Comparison of ENCODE assay signal across 9 cellular contexts in the genomic region with DNA sequence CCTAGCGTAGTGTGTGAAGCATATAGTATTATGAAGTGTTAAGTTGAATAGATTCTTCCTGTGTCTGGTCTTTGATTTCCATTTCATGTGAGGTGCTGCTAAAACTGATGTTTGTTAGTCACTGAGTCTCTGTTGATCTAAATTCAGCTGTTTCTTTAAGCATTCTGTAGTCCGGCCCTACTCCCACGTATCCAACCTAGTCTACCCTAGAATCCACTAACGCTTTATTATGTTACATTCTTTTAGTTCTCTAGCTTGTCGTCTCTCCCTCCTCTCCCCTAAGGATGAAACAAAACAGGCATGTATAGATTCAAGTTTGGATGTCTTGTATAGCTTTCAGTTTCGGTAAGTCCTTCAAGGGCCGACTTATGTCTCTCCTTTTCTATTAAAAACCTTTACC. TPM values are rescaled to one million over a fixed set of nuclear protein-coding genes. Genes with fewer than 3 reads are reported as not detected.
A peak's percentile ranks its signal among the peaks of the same experiment; 100 is the strongest.
DNase-seq lines count a peak whose midpoint lies in the region; ATAC-seq, FAIRE-seq and TF ChIP-seq lines count a peak whose summit lies in the region.
"Had no signal": no experiment of that assay in that cellular context is flagged by ENCODE, and none has a peak within 500 bp of the region (broad histone marks: within the 10 kb centered on the region; RNA-seq: fewer than 3 reads in every experiment).

No MANE protein-coding gene starts in this region.

- no peaks in the 10 kb centered on the region for H3K27me3 ChIP-seq in DND-41 (ENCODE audit: insufficient read depth, low read length, poor library complexity)
- H3K27me3 ChIP-seq in NT2/D1 (ENCODE audit: insufficient read depth, insufficient read length) = no peaks in the 10 kb centered on the region
- H3K27me3 ChIP-seq in neuron (ENCODE audit: insufficient read depth, low read length) = no peaks in the 10 kb centered on the region

- peaks cover 24 to 32% of the 10 kb centered on the region in 2 donors for H3K4me1 Mint-ChIP-seq in effector memory CD8-positive, alpha-beta T cell (ENCODE audit: low read depth in 2 of 2)

- ATAC-seq in DND-41 (ENCODE audit: insufficient read depth, low read depth) (no peak), HG02973 (IDR thresholded peaks at IDR 0.05; ENCODE audit: unreplicated experiment) (no peak)
- ATAC-seq in effector memory CD8-positive, alpha-beta T cell (replicated peaks) = no peak

- H3K27ac ChIP-seq in DND-41 (ENCODE audit: low read length) = peak overlapping the region; percentile 2; the same call in 1 of the 2 replicates

- H3K79me2 ChIP-seq in DND-41 (ENCODE audit: insufficient read depth, low read length) = peaks cover 90% of the 10 kb centered on the region

- peak overlapping the region; percentile 92 for H3K9ac ChIP-seq in DND-41 (ENCODE audit: low read depth, low read length)
- H3K9ac ChIP-seq in NT2/D1 (ENCODE audit: insufficient read length, low read depth) = peak overlapping the region; percentile 24

- H3K4me3 ChIP-seq in DND-41 (ENCODE audit: low read depth in 1 of 2, low read length in 2 of 2) (peak overlapping the region in 1 of 2 experiments; percentile 88; a peak in 2 of 4 replicates), NT2/D1 (ENCODE audit: insufficient read length, low read depth) (peak overlapping the region; percentile 95), neuron (ENCODE audit: low read length) (peak overlapping the region; percentile 87)

- H2AFZ ChIP-seq in DND-41 (ENCODE audit: low read depth, low read length) (no peak overlapping the region), neuron (ENCODE audit: low read depth, low read length) (no peak overlapping the region)

- no peaks in the 10 kb centered on the region for H3K9me3 Mint-ChIP-seq in effector memory CD8-positive, alpha-beta T cell

- H3K27me3 Mint-ChIP-seq in effector memory CD8-positive, alpha-beta T cell = no peaks in the 10 kb centered on the region

- peak overlapping the region; percentile 83 to 98 for H3K4me3 Mint-ChIP-seq in effector memory CD8-positive, alpha-beta T cell

- peaks cover 61% of the 10 kb centered on the region for H4K20me1 ChIP-seq in DND-41 (ENCODE audit: insufficient read depth, low read length)

- no peak for FAIRE-seq in frontal cortex (lab: Jason Lieb, UNC)

- TF ChIP-seq CTCF in DND-41 (IDR thresholded peaks at IDR 0.05; ENCODE audit: borderline replicate concordance, extremely low read depth, low read length, poor library complexity, severe bottlenecking) = no peak

- H3K27ac Mint-ChIP-seq in effector memory CD8-positive, alpha-beta T cell = peak overlapping the region; percentile 78 to 93

- no peaks in the 10 kb centered on the region for H3K9me3 ChIP-seq in DND-41 (ENCODE audit: insufficient read depth, low read length, severe bottlenecking)
- no peaks in the 10 kb centered on the region for H3K9me3 ChIP-seq in NT2/D1 (ENCODE audit: insufficient read depth, low read length)
- no peaks in the 10 kb centered on the region for H3K9me3 ChIP-seq in neuron (ENCODE audit: low read length)

- H3K4me2 ChIP-seq in DND-41 (ENCODE audit: insufficient read depth, low read length) = peak overlapping the region; percentile 77

- peaks cover 81% of the 10 kb centered on the region for H3K36me3 ChIP-seq in DND-41 (ENCODE audit: insufficient read depth, low read length)
- peaks cover 81% of the 10 kb centered on the region for H3K36me3 ChIP-seq in NT2/D1 (ENCODE audit: insufficient read depth, insufficient read length, low read length)
- peaks cover 66% of the 10 kb centered on the region for H3K36me3 ChIP-seq in neuron (ENCODE audit: insufficient read depth, low read length)

- peaks cover 14% of the 10 kb centered on the region for H3K36me3 Mint-ChIP-seq in effector memory CD8-positive, alpha-beta T cell (ENCODE audit: insufficient read depth)

- DNase-seq in DND-41 (no peak), NT2/D1 (ENCODE audit: low read depth, low spot score) (no peak), ACHN (no peak), frontal cortex (ENCODE audit: low spot score in 2 of 2) (no peak), amygdala (lab: John Stamatoyannopoulos, UW) (no peak)
- DNase-seq in effector memory CD8-positive, alpha-beta T cell = peak in 1 of 3 experiments; percentile 18
- DNase-seq: NCI-H2029 had no signal

- H3K4me1 ChIP-seq in DND-41 (ENCODE audit: insufficient read depth, low read length) = peaks cover 49% of the 10 kb centered on the region
- no peaks in the 10 kb centered on the region for H3K4me1 ChIP-seq in NT2/D1 (ENCODE audit: insufficient read depth, insufficient read length)
- H3K4me1 ChIP-seq in neuron (ENCODE audit: insufficient read depth, low read length) = peaks cover 30% of the 10 kb centered on the region

- in situ Hi-C loops in ACHN (cut with HindIII; ENCODE audit: low pct_ligation_motif_present, low pct_unique_long_range_greater_than_20kb, low sequenced_read_pairs) = no loop called here

RNA-seq across cellular contexts. Expression of a gene that starts 4.1 kb away (rescaled TPM):
- 11.0 TPM for total RNA-seq in frontal cortex
